Comparison of ENCODE assay signal across 7 cellular contexts in the genomic region with DNA sequence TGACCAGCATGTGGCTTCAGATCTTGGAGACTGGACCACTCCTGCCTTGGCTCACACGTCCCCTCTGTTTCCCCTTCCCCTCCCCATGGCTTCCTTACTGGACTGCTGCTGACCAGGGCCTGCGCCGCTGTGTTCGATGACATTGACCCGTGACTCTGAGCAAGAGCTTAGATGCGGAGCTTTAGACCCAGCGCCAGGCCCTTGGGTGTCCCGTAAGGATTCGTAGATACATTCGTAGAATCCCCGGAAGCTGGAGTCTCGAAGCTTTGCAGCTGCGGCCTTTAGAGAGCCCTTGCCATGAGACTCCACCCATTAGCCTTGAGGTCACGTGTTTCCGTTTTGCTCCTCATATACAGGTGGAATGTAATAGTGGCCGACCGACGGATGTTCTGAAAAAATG.
DNase-seq lines count a peak whose midpoint lies in the region; ATAC-seq, FAIRE-seq and TF ChIP-seq lines count a peak whose summit lies in the region.
"Not testable (repeated sequence)": the region's sequence is repeated elsewhere in the genome, so short reads cannot be mapped to it uniquely, and the experiment has no call there.

No MANE protein-coding gene starts in this region.

- H3K9me3 Mint-ChIP-seq in WTC11; astrocyte (ENCODE audit: unreplicated experiment): not testable (repeated sequence)

- H3K4me1 ChIP-seq in astrocyte (ENCODE audit: insufficient read depth, low read length), result peaks cover 22% of the 10 kb centered on the region
- not testable (repeated sequence) for H3K4me1 ChIP-seq in ovary (ENCODE audit: insufficient read depth); upper lobe of right lung

- not testable (repeated sequence) for H3K4me2 ChIP-seq in astrocyte (ENCODE audit: low read length)

- POLR2A ChIA-PET in WTC11 (lab: Charles Lee), result not testable (repeated sequence)

- peak; percentile 9 for DNase-seq in WTC11 (ENCODE audit: low spot score)
- DNase-seq in astrocyte (ENCODE audit: low read depth), result not testable (repeated sequence)
- peak; percentile 31 for DNase-seq in cardiac septum (ENCODE audit: low spot score)
- DNase-seq in ovary, result peak in 3 of 5 donors; percentile 22 to 40 (median 39)
- peak; percentile 49 for DNase-seq in sciatic nerve (ENCODE audit: low spot score)
- DNase-seq in upper lobe of right lung, result peak; percentile 37

- not testable (repeated sequence) for H3K4me3 ChIP-seq in astrocyte (ENCODE audit: insufficient read depth, low read depth, low read length); ovary; upper lobe of right lung

- H3K27ac Mint-ChIP-seq in WTC11 (peak overlapping the region; percentile 42), astrocyte (ENCODE audit: unreplicated experiment) (peak overlapping the region; percentile 26)

- peak overlapping the region; percentile 50; the same call in 1 of the 2 replicates for H3K27ac ChIP-seq in C4-2B
- H3K27ac ChIP-seq in astrocyte (ENCODE audit: low read depth, low read length); upper lobe of right lung: not testable (repeated sequence)
- H3K27ac ChIP-seq in ovary, result peak overlapping the region in 1 of 2 donors; percentile 2

- not testable (repeated sequence) for ATAC-seq in WTC11, sciatic nerve, upper lobe of right lung

- not testable (repeated sequence) for H3K27me3 ChIP-seq in astrocyte (ENCODE audit: insufficient read depth, low read length); ovary; upper lobe of right lung

- FAIRE-seq in astrocyte (lab: Jason Lieb, UNC), result not testable (repeated sequence)

- not testable (repeated sequence) for TF ChIP-seq EP300 in ovary (IDR thresholded peaks at IDR 0.05)

- CTCF ChIA-PET in WTC11 (lab: Charles Lee), result not testable (repeated sequence)

- H3K27me3 Mint-ChIP-seq in WTC11 (ENCODE audit: low read depth); astrocyte (ENCODE audit: low read depth, unreplicated experiment): not testable (repeated sequence)

- intact Hi-C loops in cardiac septum (cut with DNase I); ovary (cut with DNase I); sciatic nerve (cut with DNase I); upper lobe of right lung (cut with DNase I): not testable (repeated sequence)

- H3K79me2 ChIP-seq in astrocyte (ENCODE audit: insufficient read depth, low read length), result not testable (repeated sequence)

- H3K4me1 Mint-ChIP-seq in WTC11, result not testable (repeated sequence)
- H3K4me1 Mint-ChIP-seq in astrocyte (ENCODE audit: low read depth, unreplicated experiment), result peaks cover 17% of the 10 kb centered on the region

- not testable (repeated sequence) for H3K9ac ChIP-seq in astrocyte (ENCODE audit: low read length)

- not testable (repeated sequence) for H3K4me3 Mint-ChIP-seq in WTC11; astrocyte (ENCODE audit: unreplicated experiment)

- TF ChIP-seq CTCF in C4-2B (conservative IDR thresholded peaks at IDR 0.05); WTC11 (IDR thresholded peaks at IDR 0.05); astrocyte (IDR thresholded peaks at IDR 0.05; ENCODE audit: insufficient read depth, low read depth, low read length); ovary (IDR thresholded peaks at IDR 0.05); upper lobe of right lung (IDR thresholded peaks at IDR 0.05): not testable (repeated sequence)

- H4K20me1 ChIP-seq in astrocyte (ENCODE audit: insufficient read depth, low read length), result peaks cover 24% of the 10 kb centered on the region

- 63 to 83% (median 67%) methylated on average over 18 of the region's 18 CpGs for WGBS in ovary, 3 donors

- H3K36me3 ChIP-seq in astrocyte (ENCODE audit: insufficient read depth, low read length); ovary; upper lobe of right lung: not testable (repeated sequence)

- not testable (repeated sequence) for H2AFZ ChIP-seq in astrocyte (ENCODE audit: low read depth, low read length)

- peaks cover 34% of the 10 kb centered on the region for H3K36me3 Mint-ChIP-seq in WTC11
- peaks cover 15% of the 10 kb centered on the region for H3K36me3 Mint-ChIP-seq in astrocyte (ENCODE audit: low read depth, unreplicated experiment)

- TF ChIP-seq POLR2A in ovary (IDR thresholded peaks at IDR 0.05), result not testable (repeated sequence)

- not testable (repeated sequence) for H3K9me3 ChIP-seq in astrocyte (ENCODE audit: insufficient read depth, low read depth, low read length); ovary; upper lobe of right lung
